In genomic region chr19:1275976-1276619, GRCh38 we compare ENCODE assay signal across 1 cellular context.
TF ChIP-seq lines count a peak whose summit lies in the region.

No MANE protein-coding gene starts in this region.

TF ChIP-seq in HepG2, 621 proteins besides CTCF, POLR2A, EP300 and RAD21 (continued from another document and continues in another):
- TF ChIP-seq HMGXB3 (CRISPR knock-in tag; IDR thresholded peaks at IDR 0.05; ENCODE audit: borderline replicate concordance) (no peak), NFE2L2 (IDR thresholded peaks at IDR 0.05; ENCODE audit: low read length) (no peak), ZNF101 (CRISPR knock-in tag; IDR thresholded peaks at IDR 0.05; ENCODE audit: borderline replicate concordance, low read depth) (no peak), ZBTB49 (CRISPR knock-in tag; IDR thresholded peaks at IDR 0.05; ENCODE audit: borderline replicate concordance) (no peak), ZNF660 (CRISPR knock-in tag; IDR thresholded peaks at IDR 0.05; ENCODE audit: borderline replicate concordance, low read depth) (no peak), MZF1 (CRISPR knock-in tag; IDR thresholded peaks at IDR 0.05; ENCODE audit: borderline replicate concordance) (no peak), DPF2 (CRISPR knock-in tag; IDR thresholded peaks at IDR 0.05; ENCODE audit: borderline replicate concordance, low read depth) (peak; percentile 24; the same call in 1 of the 2 replicates), ZNF549 (CRISPR knock-in tag; IDR thresholded peaks at IDR 0.05) (no peak), THYN1 (CRISPR knock-in tag; IDR thresholded peaks at IDR 0.05; ENCODE audit: borderline replicate concordance, low read depth) (no peak), ZNF329 (CRISPR knock-in tag; IDR thresholded peaks at IDR 0.05; ENCODE audit: low read depth) (no peak), ZNF773 (CRISPR knock-in tag; IDR thresholded peaks at IDR 0.05; ENCODE audit: borderline replicate concordance) (no peak), FOXP4 (CRISPR knock-in tag; IDR thresholded peaks at IDR 0.05) (0 out of 2 replicates have a peak, but pooled peaks have one; percentile 26), FOSL2 (CRISPR knock-in tag; IDR thresholded peaks at IDR 0.05) (no peak), ZNF17 (CRISPR knock-in tag; IDR thresholded peaks at IDR 0.05) (no peak), EZH2 (conservative IDR thresholded peaks at IDR 0.05; ENCODE audit: low read depth, low read length) (no peak), ZNF572 (CRISPR knock-in tag; IDR thresholded peaks at IDR 0.05) (0 out of 2 replicates have a peak, but pooled peaks have one; percentile 9), HMGA1 (CRISPR knock-in tag; conservative IDR thresholded peaks at IDR 0.05) (no peak), ZFP37 (CRISPR knock-in tag; IDR thresholded peaks at IDR 0.05; ENCODE audit: borderline replicate concordance) (no peak), MAZ (IDR thresholded peaks at IDR 0.05; ENCODE audit: borderline replicate concordance, low read depth, low read length) (no peak), MAZ (CRISPR knock-in tag; IDR thresholded peaks at IDR 0.05; ENCODE audit: low read depth) (0 out of 2 replicates have a peak, but pooled peaks have one; percentile 17), XBP1 (CRISPR knock-in tag; IDR thresholded peaks at IDR 0.05) (no peak), ONECUT2 (CRISPR knock-in tag; IDR thresholded peaks at IDR 0.05) (no peak), ZNF543 (CRISPR knock-in tag; IDR thresholded peaks at IDR 0.05) (0 out of 2 replicates have a peak, but pooled peaks have one; percentile 23), PBX3 (CRISPR knock-in tag; IDR thresholded peaks at IDR 0.05; ENCODE audit: borderline replicate concordance) (no peak), ZBTB20 (CRISPR knock-in tag; IDR thresholded peaks at IDR 0.05; ENCODE audit: borderline replicate concordance, low read depth) (no peak), KDM2A (CRISPR knock-in tag; IDR thresholded peaks at IDR 0.05; ENCODE audit: borderline replicate concordance, low read depth) (no peak; the same call in none of the 2 replicates), ZNF570 (CRISPR knock-in tag; IDR thresholded peaks at IDR 0.05; ENCODE audit: borderline replicate concordance) (no peak), ZBED4 (CRISPR knock-in tag; IDR thresholded peaks at IDR 0.05; ENCODE audit: borderline replicate concordance) (no peak), SALL1 (CRISPR knock-in tag; IDR thresholded peaks at IDR 0.05) (0 out of 2 replicates have a peak, but pooled peaks have one; percentile 2), ZNF432 (CRISPR knock-in tag; IDR thresholded peaks at IDR 0.05; ENCODE audit: borderline replicate concordance) (no peak), RXRA (CRISPR knock-in tag; IDR thresholded peaks at IDR 0.05) (peak; percentile 58; the same call in 1 of the 2 replicates), CEBPG (CRISPR knock-in tag; IDR thresholded peaks at IDR 0.05) (no peak), CREBL2 (CRISPR knock-in tag; IDR thresholded peaks at IDR 0.05; ENCODE audit: borderline replicate concordance) (no peak), NFKBIZ (CRISPR knock-in tag; IDR thresholded peaks at IDR 0.05) (no peak), REPIN1 (CRISPR knock-in tag; IDR thresholded peaks at IDR 0.05; ENCODE audit: borderline replicate concordance, low read depth) (no peak; the same call in 1 of the 2 replicates), AHDC1 (CRISPR knock-in tag; IDR thresholded peaks at IDR 0.05; ENCODE audit: borderline replicate concordance) (no peak), CSRNP2 (CRISPR knock-in tag; conservative IDR thresholded peaks at IDR 0.05; ENCODE audit: low read depth) (no peak)
